Comparison of ENCODE assay signal across 11 cellular contexts in the genomic region with DNA sequence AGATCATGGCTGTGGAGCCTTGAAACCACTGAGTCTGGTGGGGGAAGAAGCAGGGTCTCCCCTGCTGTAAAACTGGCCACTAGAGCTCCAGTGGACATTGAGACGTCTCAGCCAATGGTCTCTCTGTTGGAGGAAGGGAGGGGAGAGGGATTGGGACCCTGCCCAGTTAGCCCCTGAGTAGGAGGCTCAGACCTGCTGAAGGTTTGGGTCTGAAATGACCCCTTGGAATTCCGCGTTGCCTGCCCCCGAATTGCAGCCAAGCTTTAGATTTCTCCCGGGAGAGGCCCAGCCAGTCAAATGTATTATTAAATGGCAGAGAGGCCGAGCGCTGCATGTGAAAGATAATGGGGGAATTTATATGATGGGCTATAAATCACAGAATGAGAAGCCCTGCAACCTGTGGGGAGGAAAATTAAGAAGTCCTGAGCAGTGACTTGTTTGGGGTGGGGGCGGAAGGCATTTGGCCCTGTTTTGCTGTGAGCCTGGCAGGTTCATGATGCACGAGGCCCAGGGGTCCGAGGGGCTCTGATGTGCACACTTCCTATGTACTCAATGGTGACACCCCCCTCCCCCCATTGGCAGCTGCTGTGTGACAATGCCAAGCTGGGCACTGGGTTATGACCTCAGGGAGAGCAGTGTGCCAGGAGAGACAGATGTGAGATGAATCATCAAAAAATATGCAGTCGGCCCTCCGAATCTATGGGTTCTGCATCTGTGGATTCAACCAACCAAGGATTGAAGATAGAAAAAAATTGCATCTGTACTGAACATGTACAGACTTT. TPM values are rescaled to one million over a fixed set of nuclear protein-coding genes. Genes with fewer than 3 reads are reported as not detected.
DNase-seq lines count a peak whose midpoint lies in the region; ATAC-seq and TF ChIP-seq lines count a peak whose summit lies in the region.
"Had no signal": no experiment of that assay in that cellular context is flagged by ENCODE, and none has a peak within 500 bp of the region (broad histone marks: within the 10 kb centered on the region; RNA-seq: fewer than 3 reads in every experiment).

No MANE protein-coding gene starts in this region.

- no peak overlapping the region for H3K27ac ChIP-seq in ascending aorta
- H3K27ac ChIP-seq: vagina had no signal

- TF ChIP-seq CTCF in ascending aorta (IDR thresholded peaks at IDR 0.05) = no peak

- H3K36me3 ChIP-seq in ascending aorta = no peaks in the 10 kb centered on the region
- H3K36me3 ChIP-seq: vagina had no signal

- ATAC-seq in HG02884 (IDR thresholded peaks at IDR 0.05; ENCODE audit: unreplicated experiment) (no peak), GM18907 (IDR thresholded peaks at IDR 0.05; ENCODE audit: unreplicated experiment) (no peak)

- no peak overlapping the region for H3K4me3 ChIP-seq in ascending aorta
- H3K4me3 ChIP-seq: vagina had no signal

- intact Hi-C loops in ascending aorta (cut with DNase I) = loop anchor here (5.0 kb wide), 1 partner anchor 45 kb away; no protein-coding TSS in a partner anchor

- H3K27me3 ChIP-seq in ascending aorta = no peaks in the 10 kb centered on the region
- H3K27me3 ChIP-seq: vagina had no signal

- H3K9me3 ChIP-seq in ascending aorta = no peaks in the 10 kb centered on the region
- H3K9me3 ChIP-seq: vagina had no signal

- H3K4me1 ChIP-seq in ascending aorta = peaks cover 0 to 16% of the 10 kb centered on the region in 2 donors

- DNase-seq in A172 (ENCODE audit: low spot score) (peak; percentile 92), HS-27A (ENCODE audit: low read depth) (peak; percentile 38), amygdala (lab: John Stamatoyannopoulos, UW) (peak in 49 of 56 donors; percentile 8 to 91 (median 71)), kidney tubule cell (ENCODE audit: low spot score) (peak; percentile 67), OCI-M1 (lab: John Stamatoyannopoulos, UW) (no peak), ascending aorta (ENCODE audit: low spot score in 2 of 2) (no peak)
- DNase-seq: activated naive CD4-positive, alpha-beta T cell treated with Interleukin-2 at 50 U/mL for 16 hours; naive B cell had no signal

RNA-seq across cellular contexts. Expression of a gene that starts 13.8 kb away (rescaled TPM):
- 15.8 and 19.1 TPM in 2 replicates for total RNA-seq in A172 (2014; rRNA removed; shearing (Covaris generic))
- 71.6 TPM for total RNA-seq in ascending aorta

Comparison
In these comparisons a context has a peak if more than half of its experiments do, and no peak if none do; other contexts are left out.
1. DNase-seq: peak in A172 (single experiment), HS-27A (single experiment), amygdala (49 of 56) and kidney tubule cell (single experiment); none in OCI-M1 (single experiment) and ascending aorta (0 of 2).